In the genomic region with DNA sequence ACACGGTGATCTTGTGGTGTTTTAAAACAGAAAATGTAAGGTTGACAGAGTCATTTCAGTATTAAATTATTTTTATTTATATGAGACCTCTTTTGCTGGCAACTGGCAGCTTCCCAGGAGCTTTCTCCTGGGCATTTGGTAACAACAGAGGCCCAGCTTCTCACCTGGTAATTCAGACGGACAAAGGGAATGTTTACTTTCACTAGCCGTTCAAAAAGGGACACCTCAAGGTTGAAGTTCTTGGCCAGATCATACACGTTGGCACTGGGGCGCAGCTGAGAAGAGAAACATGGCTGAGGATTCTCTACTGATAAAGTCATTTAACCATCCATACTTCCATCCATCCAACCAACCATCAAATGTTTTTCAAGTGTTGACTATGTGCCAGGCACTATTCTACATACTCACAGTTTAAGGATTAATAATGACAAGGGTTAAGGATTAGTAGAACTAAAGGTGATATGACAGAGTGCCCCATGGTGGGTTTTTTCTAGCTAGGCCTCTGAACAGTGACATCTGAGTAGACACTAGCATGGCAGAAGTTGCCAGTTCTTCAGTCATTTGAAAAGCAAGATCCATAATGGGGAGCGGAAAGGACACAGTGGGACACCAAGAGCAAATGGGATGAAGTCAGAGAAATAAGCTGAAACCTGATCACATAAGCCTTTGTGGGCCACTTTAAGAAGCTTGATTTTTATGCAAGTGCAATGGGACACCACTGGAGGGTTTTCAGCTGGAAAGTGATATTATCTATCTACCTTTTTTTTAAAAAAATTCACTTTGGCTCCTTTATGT, we compare ENCODE assay signal across 12 cellular contexts.
"Had no signal": no experiment of that assay in that cellular context is flagged by ENCODE, and none has a peak within 500 bp of the region (broad histone marks: within the 10 kb centered on the region; RNA-seq: fewer than 3 reads in every experiment).

No MANE protein-coding gene starts in this region.

- H3K4me3 ChIP-seq: gastroesophageal sphincter, heart right ventricle, thyroid gland had no signal

- H3K27ac ChIP-seq: gastroesophageal sphincter, thyroid gland had no signal

- FAIRE-seq: astrocyte, colon, urothelium cell line had no signal

- ATAC-seq: activated CD4-positive, CD25-positive, alpha-beta regulatory T cell treated with anti-CD3 and anti-CD28 coated beads, Interleukin-2, amount 50 U/mL, for 24 hours; gastroesophageal sphincter; left colon; stimulated activated memory B cell treated with anti-CD40 and anti-IgM and Interleukin-4, amounts not matched to agents 10 μg/mL and 1 μg/mL and 100 μg/mL, for 72 hours had no signal

- H3K4me3 Mint-ChIP-seq: neural crest cell; stimulated activated memory B cell treated with anti-CD40 and anti-IgM and Interleukin-4, amounts not matched to agents 10 μg/mL and 1 μg/mL and 100 μg/mL, for 72 hours had no signal

- DNase-seq: activated CD4-positive, alpha-beta T cell treated with anti-CD3 and anti-CD28 coated beads, Interleukin-2, amount 50 U/mL, for 1 hour; activated T-cell treated with anti-CD3 and anti-CD28 coated beads, Interleukin-2, amount 50 U/mL, for 1 hour; heart right ventricle; left colon; thyroid gland had no signal

- H3K4me1 ChIP-seq: gastroesophageal sphincter, thyroid gland had no signal

- H3K27ac Mint-ChIP-seq: stimulated activated memory B cell treated with anti-CD40 and anti-IgM and Interleukin-4, amounts not matched to agents 10 μg/mL and 1 μg/mL and 100 μg/mL, for 72 hours had no signal

- H3K27me3 ChIP-seq: gastroesophageal sphincter, heart right ventricle, thyroid gland had no signal

- H3K9me3 ChIP-seq: gastroesophageal sphincter, heart right ventricle, thyroid gland had no signal

- H3K4me1 Mint-ChIP-seq: neural crest cell; stimulated activated memory B cell treated with anti-CD40 and anti-IgM and Interleukin-4, amounts not matched to agents 10 μg/mL and 1 μg/mL and 100 μg/mL, for 72 hours had no signal

- H3K9me3 Mint-ChIP-seq: neural crest cell; stimulated activated memory B cell treated with anti-CD40 and anti-IgM and Interleukin-4, amounts not matched to agents 10 μg/mL and 1 μg/mL and 100 μg/mL, for 72 hours had no signal

- H3K27me3 Mint-ChIP-seq: stimulated activated memory B cell treated with anti-CD40 and anti-IgM and Interleukin-4, amounts not matched to agents 10 μg/mL and 1 μg/mL and 100 μg/mL, for 72 hours had no signal
